Comparison of ENCODE assay signal across 22 cellular contexts in genomic region chr10:131689016-131689415, GRCh38.
A peak's percentile ranks its signal among the peaks of the same experiment; 100 is the strongest.
DNase-seq lines count a peak whose midpoint lies in the region; ATAC-seq, FAIRE-seq and TF ChIP-seq lines count a peak whose summit lies in the region.
"Had no signal": no experiment of that assay in that cellular context is flagged by ENCODE, and none has a peak within 500 bp of the region (broad histone marks: within the 10 kb centered on the region; RNA-seq: fewer than 3 reads in every experiment).

No MANE protein-coding gene starts in this region.

- peak overlapping the region; percentile 60; the same call in 1 of the 2 replicates for H2BK5ac ChIP-seq in H1 (ENCODE audit: low read depth, low read length)

- peaks cover 5% of the 10 kb centered on the region for H3K27me3 Mint-ChIP-seq in GM23338 (ENCODE audit: insufficient read depth, low read depth, poor library complexity)
- peaks cover 6% of the 10 kb centered on the region for H3K27me3 Mint-ChIP-seq in neural progenitor cell (ENCODE audit: insufficient read depth, low read depth)

- H3K27ac Mint-ChIP-seq in GM23338 (no peak overlapping the region), neural progenitor cell (no peak overlapping the region)
- H3K27ac Mint-ChIP-seq: B cell; CD8-positive, alpha-beta T cell had no signal

- H4K5ac ChIP-seq in H1 (ENCODE audit: insufficient read length, low read depth, low read length), result no peak overlapping the region

- no peaks in the 10 kb centered on the region for H3K27me3 ChIP-seq in BLaER1
- no peaks in the 10 kb centered on the region for H3K27me3 ChIP-seq in GM23338 (ENCODE audit: insufficient read depth)
- no peaks in the 10 kb centered on the region; a peak in 1 of 7 replicates for H3K27me3 ChIP-seq in H1 (replicated peaks in 1 of 4; ENCODE audit: control insufficient read depth in 3 of 4, extremely low read depth in 1 of 4, insufficient read depth in 3 of 4, low read length in 3 of 4)
- no peaks in the 10 kb centered on the region for H3K27me3 ChIP-seq in neural progenitor cell
- no peaks in the 10 kb centered on the region for H3K27me3 ChIP-seq in MM.1S (replicated peaks; ENCODE audit: insufficient read depth, low read length)

- H3K4me1 Mint-ChIP-seq in GM23338 (peaks cover 8% of the 10 kb centered on the region; the same call in 2 of the 3 replicates), neural progenitor cell (peaks cover 22% of the 10 kb centered on the region)
- H3K4me1 Mint-ChIP-seq: B cell had no signal

- no peak overlapping the region for H3K9ac ChIP-seq in BLaER1
- no peak overlapping the region for H3K9ac ChIP-seq in H1 (replicated peaks in 1 of 4; ENCODE audit: extremely low read depth in 1 of 4, low read depth in 3 of 4, low read length in 3 of 4)
- H3K9ac ChIP-seq in neural progenitor cell, result no peak overlapping the region
- H3K9ac ChIP-seq in MM.1S (ENCODE audit: low read length), result no peak overlapping the region

- CTCF ChIA-PET in H1 (lab: Charles Lee; ENCODE audit: partially characterized antibody), result interaction anchor here (0.6 to 2.2 kb wide), 19 partner anchors 10 to 448 kb away, joined by 3 to 7 read pairs (median 3); no protein-coding TSS in a partner anchor

- H3K79me2 ChIP-seq in GM23338 (replicated peaks; ENCODE audit: insufficient read depth) (no peaks in the 10 kb centered on the region), H1 (ENCODE audit: control insufficient read depth in 1 of 2, insufficient read depth in 2 of 2, low read length in 2 of 2) (no peaks in the 10 kb centered on the region), neural progenitor cell (ENCODE audit: low read depth) (no peaks in the 10 kb centered on the region), MM.1S (ENCODE audit: low read length) (no peaks in the 10 kb centered on the region)

- no peak overlapping the region for H4K8ac ChIP-seq in H1 (ENCODE audit: extremely low read depth, insufficient read depth, low read length)

- H3K4me1 ChIP-seq in BLaER1, result peaks cover 9% of the 10 kb centered on the region
- no peaks in the 10 kb centered on the region for H3K4me1 ChIP-seq in GM23338 (ENCODE audit: insufficient read depth)
- peaks cover 2 to 12% (median 7%) of the 10 kb centered on the region in 4 experiments; a peak in 6 of 7 replicates for H3K4me1 ChIP-seq in H1 (replicated peaks in 1 of 4; ENCODE audit: control insufficient read depth in 3 of 4, insufficient read depth in 4 of 4, low read length in 3 of 4)
- H3K4me1 ChIP-seq in neural progenitor cell, result peaks cover 24% of the 10 kb centered on the region
- no peaks in the 10 kb centered on the region for H3K4me1 ChIP-seq in MM.1S (ENCODE audit: low read length)

- 67% methylated on average over 14 of the region's 14 CpGs; no CpG with 5 or more reads in 1 of the 2 experiments for WGBS in H1 (ENCODE audit: extremely low coverage in 1 of 2, insufficient coverage in 1 of 2, insufficient read length in 1 of 2, insufficient replicate concordance in 2 of 2, low coverage in 1 of 2, low lambda C conversion rate in 2 of 2, missing lambda C conversion rate in 1 of 2), 2 experiments

- POLR2A ChIA-PET in H1 (lab: Charles Lee; ENCODE audit: partially characterized antibody), result interaction anchor here (0.6 to 3.1 kb wide), 3 partner anchors 13 to 144 kb away, joined by 3 to 9 read pairs (median 3); no protein-coding TSS in a partner anchor

- H3K36me3 Mint-ChIP-seq in GM23338 (ENCODE audit: low read depth) (no peaks in the 10 kb centered on the region), neural progenitor cell (no peaks in the 10 kb centered on the region)
- H3K36me3 Mint-ChIP-seq: CD8-positive, alpha-beta T cell had no signal

- no peak overlapping the region for H3K4ac ChIP-seq in H1 (replicated peaks; ENCODE audit: insufficient read length, low read depth, low read length)

- peak; percentile 84 to 89 for TF ChIP-seq RAD21 in H1 (IDR thresholded peaks at IDR 0.05 in 1 of 2, conservative IDR thresholded peaks at IDR 0.05 in 1 of 2; ENCODE audit: low read depth in 2 of 2, low read length in 2 of 2)

- H3K4me3 ChIP-seq in BLaER1 (no peak overlapping the region), GM23338 (no peak overlapping the region), H1 (ENCODE audit: extremely low read depth in 1 of 4, insufficient read depth in 2 of 4, low read depth in 3 of 4, low read length in 4 of 4) (no peak overlapping the region), neural progenitor cell (no peak overlapping the region), MM.1S (ENCODE audit: low read length) (no peak overlapping the region)

- TF ChIP-seq CTCF in GM23338 (conservative IDR thresholded peaks at IDR 0.05; ENCODE audit: low read depth in 2 of 2), result peak; percentile 50 to 84
- peak; percentile 69 to 75 (median 71) for TF ChIP-seq CTCF in H1 (IDR thresholded peaks at IDR 0.05; ENCODE audit: control extremely low read depth in 1 of 3, insufficient read depth in 1 of 3, low read depth in 1 of 3, low read length in 3 of 3)
- TF ChIP-seq CTCF in neural progenitor cell (IDR thresholded peaks at IDR 0.05), result peak; percentile 45
- no peak for TF ChIP-seq CTCF in MM.1S (IDR thresholded peaks at IDR 0.05; ENCODE audit: low read length)

- peak overlapping the region; percentile 68; the same call in 1 of the 2 replicates for H2BK12ac ChIP-seq in H1 (ENCODE audit: low read depth, low read length)

- no peak overlapping the region for H3K27ac ChIP-seq in BLaER1
- H3K27ac ChIP-seq in GM23338 (ENCODE audit: low read depth), result no peak overlapping the region
- H3K27ac ChIP-seq in H1 (ENCODE audit: low read depth, low read length), result no peak overlapping the region
- H3K27ac ChIP-seq in neural progenitor cell, result no peak overlapping the region
- no peak overlapping the region for H3K27ac ChIP-seq in MM.1S (ENCODE audit: low read length)

- H3F3A ChIP-seq in GM23338 (replicated peaks; ENCODE audit: low read depth) (0 out of 2 replicates have a peak, but pooled peaks cover 4% of the 10 kb centered on the region), neural progenitor cell (ENCODE audit: low read depth) (peaks cover 21% of the 10 kb centered on the region), MM.1S (ENCODE audit: insufficient read depth, low read length) (no peaks in the 10 kb centered on the region)

- H3K9me3 ChIP-seq in BLaER1 (no peaks in the 10 kb centered on the region), H1 (ENCODE audit: insufficient read depth in 2 of 2, low read depth in 1 of 2, low read length in 1 of 2) (no peaks in the 10 kb centered on the region), neural progenitor cell (ENCODE audit: low read depth) (no peaks in the 10 kb centered on the region), MM.1S (replicated peaks; ENCODE audit: insufficient read depth, low read length) (no peaks in the 10 kb centered on the region)

- ATAC-seq in GM23338, result peak; percentile 76
- ATAC-seq in HG02642 (IDR thresholded peaks at IDR 0.05; ENCODE audit: poor library complexity, unreplicated experiment), result no peak
- ATAC-seq: CD8-positive, alpha-beta T cell; SK-N-SH treated with all-trans-retinoic acid at 6 μM for 48 hours had no signal

- TF ChIP-seq EP300 in H1 (IDR thresholded peaks at IDR 0.05; ENCODE audit: borderline replicate concordance in 1 of 2, low read depth in 2 of 2, low read length in 2 of 2), result no peak

- no peak overlapping the region for H2BK20ac ChIP-seq in H1 (ENCODE audit: low read length)

- peaks cover 3% of the 10 kb centered on the region for H3K79me1 ChIP-seq in H1 (ENCODE audit: low read depth, low read length)

- H3K9me3 Mint-ChIP-seq in GM23338 (no peaks in the 10 kb centered on the region; the same call in 2 of the 3 replicates), neural progenitor cell (no peaks in the 10 kb centered on the region)
- H3K9me3 Mint-ChIP-seq: CD8-positive, alpha-beta T cell had no signal

- no peak for FAIRE-seq in H1 (lab: Jason Lieb, UNC)
- FAIRE-seq: D721Med, RCC 7860 had no signal

- H3K9me2 ChIP-seq in GM23338 (ENCODE audit: insufficient read depth) (no peaks in the 10 kb centered on the region), MM.1S (replicated peaks; ENCODE audit: insufficient read depth, low read length) (no peaks in the 10 kb centered on the region)

- H4K20me1 ChIP-seq in BLaER1, result no peaks in the 10 kb centered on the region
- no peaks in the 10 kb centered on the region for H4K20me1 ChIP-seq in GM23338 (replicated peaks; ENCODE audit: insufficient read depth)
- peaks cover 0 to 4% of the 10 kb centered on the region in 2 experiments for H4K20me1 ChIP-seq in H1 (replicated peaks in 1 of 2; ENCODE audit: control insufficient read depth in 1 of 2, insufficient read depth in 2 of 2, low read length in 2 of 2)
- H4K20me1 ChIP-seq in neural progenitor cell (ENCODE audit: low read depth), result no peaks in the 10 kb centered on the region
- H4K20me1 ChIP-seq in MM.1S (ENCODE audit: insufficient read depth, low read length), result no peaks in the 10 kb centered on the region

- no peak overlapping the region for H2BK120ac ChIP-seq in H1 (replicated peaks; ENCODE audit: low read depth, low read length)

- peaks cover 10% of the 10 kb centered on the region; the same call in 1 of the 2 replicates for H3K23me2 ChIP-seq in H1 (ENCODE audit: low read depth, low read length)

- DNase-seq in GM23338 (ENCODE audit: low spot score), result peak; percentile 67
- peak in 1 of 2 experiments; percentile 65 for DNase-seq in H1 (ENCODE audit: low read depth in 1 of 2, low spot score in 2 of 2)
- DNase-seq in neural progenitor cell (ENCODE audit: low spot score), result peak; percentile 51
- DNase-seq in MM.1S, result no peak
- DNase-seq in HuH-7.5 (ENCODE audit: low spot score), result no peak
- DNase-seq: CD8-positive, alpha-beta T cell; DND-41; GF-D8; GOT3; IMR-90; Kasumi-1; NCI-H1417 treated with DMSO at 0.1 percent for 48 hours; NCI-H2081; NCI-H226; NCI-H69; SHP77 had no signal

- H3K4me2 ChIP-seq in BLaER1 (peak overlapping the region; percentile 22; the same call in 1 of the 2 replicates), GM23338 (no peak overlapping the region), H1 (ENCODE audit: insufficient read depth in 1 of 2, low read depth in 2 of 2, low read length in 2 of 2) (no peak overlapping the region), neural progenitor cell (no peak overlapping the region), MM.1S (ENCODE audit: low read depth, low read length) (no peak overlapping the region)

- H2AFZ ChIP-seq in GM23338 (no peak overlapping the region), H1 (ENCODE audit: low read length) (no peak overlapping the region), neural progenitor cell (replicated peaks) (no peak overlapping the region), MM.1S (ENCODE audit: low read length) (no peak overlapping the region)

- H2BK15ac ChIP-seq in H1 (ENCODE audit: low read length), result peak overlapping the region; percentile 88; the same call in 1 of the 2 replicates

- TF ChIP-seq POLR2A in H1 (IDR thresholded peaks at IDR 0.05; ENCODE audit: control extremely low read depth in 1 of 2, low read depth in 2 of 2, low read length in 2 of 2), result no peak

- H2AK5ac ChIP-seq in H1 (ENCODE audit: low read depth, low read length), result no peak overlapping the region; the same call in 1 of the 2 replicates

- no peak overlapping the region for H3K14ac ChIP-seq in H1 (ENCODE audit: insufficient read length)

- no peak overlapping the region for H3K23ac ChIP-seq in H1 (ENCODE audit: insufficient read length)

- H3K4me3 Mint-ChIP-seq in GM23338, result no peak overlapping the region
- no peak overlapping the region for H3K4me3 Mint-ChIP-seq in neural progenitor cell
- H3K4me3 Mint-ChIP-seq: B cell; CD8-positive, alpha-beta T cell had no signal

- H3K56ac ChIP-seq in H1 (replicated peaks; ENCODE audit: insufficient read length, low read depth, low read length), result no peak overlapping the region

- peak overlapping the region; percentile 79 for H4K91ac ChIP-seq in H1 (replicated peaks; ENCODE audit: insufficient read length, low read length)

- H3K36me3 ChIP-seq in BLaER1 (no peaks in the 10 kb centered on the region), GM23338 (ENCODE audit: insufficient read depth) (no peaks in the 10 kb centered on the region), H1 (ENCODE audit: control insufficient read depth in 2 of 4, insufficient read depth in 4 of 4, low read length in 3 of 4) (no peaks in the 10 kb centered on the region; a peak in 1 of 8 replicates), neural progenitor cell (no peaks in the 10 kb centered on the region), MM.1S (replicated peaks; ENCODE audit: insufficient read depth, low read length) (no peaks in the 10 kb centered on the region)

- peak overlapping the region; percentile 10; the same call in 1 of the 2 replicates for H3K18ac ChIP-seq in H1 (ENCODE audit: extremely low read depth, low read length)

Comparison
In these comparisons a context has a peak if more than half of its experiments do, and no peak if none do; other contexts are left out.
1. DNase-seq: peak in GM23338 (single experiment) and neural progenitor cell (single experiment); none in MM.1S (single experiment) and HuH-7.5 (single experiment).